In the genomic region with DNA sequence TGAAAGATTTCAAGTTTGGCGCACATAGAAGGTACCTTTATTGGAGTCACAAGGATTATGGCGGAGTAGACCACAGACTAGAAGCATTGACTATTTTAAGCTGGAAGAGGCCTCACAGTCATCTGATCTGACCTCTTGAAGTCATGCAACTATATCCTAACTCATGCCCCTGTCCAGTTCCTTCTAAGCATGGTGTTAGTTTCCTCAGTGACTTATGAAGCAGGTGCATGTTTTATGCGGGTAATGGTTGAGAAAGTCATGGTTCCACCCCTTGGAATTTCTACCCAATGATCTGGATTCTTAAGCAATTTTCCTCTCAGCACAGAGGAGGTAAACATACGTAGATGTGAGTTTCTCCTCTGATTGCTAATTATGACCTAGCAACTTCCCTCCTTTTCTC, we compare ENCODE assay signal across 31 cellular contexts.
"Had no signal": no experiment of that assay in that cellular context is flagged by ENCODE, and none has a peak within 500 bp of the region (broad histone marks: within the 10 kb centered on the region; RNA-seq: fewer than 3 reads in every experiment).

No MANE protein-coding gene starts in this region.

- H3K4me3 Mint-ChIP-seq: activated B cell treated with CpG ODN at 0.5 μM for 24 hours; activated CD4-positive, alpha-beta memory T cell treated with anti-CD3 and anti-CD28 coated beads for 36 hours; activated CD4-positive, alpha-beta T cell treated with anti-CD3 and anti-CD28 coated beads, Interleukin-2, amount 10 ng/mL, durations not matched to agents 7 days and 5 days; activated naive CD8-positive, alpha-beta T cell treated with anti-CD3 and anti-CD28 coated beads, Interleukin-2, amount 50 U/mL, for 24 hours; activated T-cell treated with anti-CD3 and anti-CD28 coated beads, Interleukin-2, amount 50 U/mL, for 4 hours; central memory CD8-positive, alpha-beta T cell had no signal

- H3K27me3 ChIP-seq: ascending aorta, body of pancreas, MG63, SJCRH30 had no signal

- H3K4me1 Mint-ChIP-seq: activated CD4-positive, alpha-beta T cell treated with anti-CD3 and anti-CD28 coated beads, Interleukin-2, amount 10 ng/mL, durations not matched to agents 7 days and 5 days; activated naive CD8-positive, alpha-beta T cell treated with anti-CD3 and anti-CD28 coated beads, Interleukin-2, amount 50 U/mL, for 24 hours; central memory CD8-positive, alpha-beta T cell had no signal

- H3K27ac Mint-ChIP-seq: activated B cell treated with CpG ODN at 0.5 μM for 24 hours; activated CD4-positive, alpha-beta memory T cell treated with anti-CD3 and anti-CD28 coated beads for 36 hours; activated CD4-positive, alpha-beta T cell treated with anti-CD3 and anti-CD28 coated beads, Interleukin-2, amount 10 ng/mL, durations not matched to agents 7 days and 5 days; activated naive CD4-positive, alpha-beta T cell treated with anti-CD3 and anti-CD28 coated beads, Interleukin-2, amount 50 U/mL, for 72 hours; activated naive CD8-positive, alpha-beta T cell treated with anti-CD3 and anti-CD28 coated beads, Interleukin-2, amount 50 U/mL, for 24 hours had no signal

- H3K36me3 ChIP-seq: ascending aorta, MG63, SJCRH30 had no signal

- H3K4me1 ChIP-seq: ascending aorta, body of pancreas had no signal

- H3K4me3 ChIP-seq: ascending aorta, body of pancreas, MG63, SJCRH30 had no signal

- H3K27me3 Mint-ChIP-seq: activated B cell treated with CpG ODN at 0.5 μM for 24 hours; activated naive CD8-positive, alpha-beta T cell treated with anti-CD3 and anti-CD28 coated beads, Interleukin-2, amount 50 U/mL, for 24 hours had no signal

- H3K9me3 ChIP-seq: body of pancreas had no signal

- ATAC-seq: activated naive CD4-positive, alpha-beta T cell treated with anti-CD3 and anti-CD28 coated beads, Interleukin-2, amount 50 U/mL, for 72 hours; activated naive CD8-positive, alpha-beta T cell treated with anti-CD3 and anti-CD28 coated beads, Interleukin-2, amount 50 U/mL, for 24 hours; activated T-cell treated with anti-CD3 and anti-CD28 coated beads, Interleukin-2, amount 50 U/mL, for 4 hours; body of pancreas; Panc1 had no signal

- H3K27ac ChIP-seq: ascending aorta, body of pancreas, KMS-11, SJCRH30 had no signal

- DNase-seq: activated B cell treated with CpG ODN at 0.5 μM for 24 hours; activated CD4-positive, alpha-beta memory T cell treated with anti-CD3 and anti-CD28 coated beads for 36 hours; activated CD4-positive, alpha-beta T cell treated with anti-CD3 and anti-CD28 coated beads for 1 hour; activated CD4-positive, alpha-beta T cell treated with anti-CD3 and anti-CD28 coated beads, Interleukin-2, amount 10 ng/mL, durations not matched to agents 7 days and 5 days; activated CD8-positive, alpha-beta memory T cell treated with anti-CD3 and anti-CD28 coated beads for 24 hours; activated effector memory CD4-positive, alpha-beta T cell treated with anti-CD3 and anti-CD28 coated beads, Interleukin-2, amount 50 U/mL, for 16 hours; activated naive CD4-positive, alpha-beta T cell treated with Interleukin-2 at 50 U/mL for 16 hours; activated naive CD8-positive, alpha-beta T cell treated with anti-CD3 and anti-CD28 coated beads, Interleukin-2, amount 50 U/mL, for 24 hours; activated T-cell treated with anti-CD3 and anti-CD28 coated beads, Interleukin-2, amount 50 U/mL, for 4 hours; amniotic stem cell; body of pancreas; MG63; MV-4-11; NCI-H1092 treated with DMSO at 0.1 percent for 48 hours; NCI-H1417 treated with DMSO at 0.1 percent for 48 hours; NCI-H1694; NCI-H2029; NCI-H2107; NCI-H226; NCI-H526 treated with DMSO at 0.1 percent for 48 hours; NCI-H82; Right ventricle myocardium superior; RPMI8226; SJCRH30; SW 1271; T-helper 9 cell had no signal
